In genomic region chr7:145665499-145666258, GRCh38 we compare ENCODE assay signal across 25 cellular contexts.
"Had no signal": no experiment of that assay in that cellular context is flagged by ENCODE, and none has a peak within 500 bp of the region (broad histone marks: within the 10 kb centered on the region; RNA-seq: fewer than 3 reads in every experiment).

No MANE protein-coding gene starts in this region.

- H3K27ac Mint-ChIP-seq: activated CD4-positive, alpha-beta memory T cell treated with anti-CD3 and anti-CD28 coated beads for 36 hours; activated CD4-positive, alpha-beta T cell treated with anti-CD3 and anti-CD28 coated beads, Interleukin-2, amount 10 ng/mL, durations not matched to agents 24 days and 14 days; activated naive CD4-positive, alpha-beta T cell treated with anti-CD3 and anti-CD28 coated beads for 36 hours; activated naive CD8-positive, alpha-beta T cell treated with anti-CD3 and anti-CD28 coated beads for 36 hours; activated T-helper 1 cell treated with anti-CD3 and anti-CD28 coated beads, Interleukin-12 subunit alpha, Interleukin-12 subunit beta, Interleukin-2, Interleukin-4 antibody, amounts not matched to agents 30 ng/mL and 10 ng/mL and 1 ng/mL, durations not matched to agents 14 hours and 24 hours and 36 hours; brain; dendritic cell treated with granulocyte-macrophage colony-stimulating factor and Interleukin-4, amounts not matched to agents 40 ng/mL and 50 ng/mL, for 4 days; naive thymus-derived CD8-positive, alpha-beta T cell; neural progenitor cell had no signal

- ATAC-seq: naive thymus-derived CD8-positive, alpha-beta T cell had no signal

- H3K9ac ChIP-seq: neural progenitor cell had no signal

- H3K27me3 Mint-ChIP-seq: activated CD4-positive, alpha-beta memory T cell treated with anti-CD3 and anti-CD28 coated beads for 36 hours; activated CD4-positive, alpha-beta T cell treated with anti-CD3 and anti-CD28 coated beads, Interleukin-2, amount 10 ng/mL, durations not matched to agents 24 days and 14 days; activated naive CD8-positive, alpha-beta T cell treated with anti-CD3 and anti-CD28 coated beads for 36 hours; brain; dendritic cell treated with granulocyte-macrophage colony-stimulating factor and Interleukin-4, amounts not matched to agents 40 ng/mL and 50 ng/mL, for 4 days; naive thymus-derived CD8-positive, alpha-beta T cell had no signal

- H3K4me3 ChIP-seq: ascending aorta, cardiac muscle cell, esophagus muscularis mucosa, heart right ventricle, neural progenitor cell, spleen, transverse colon had no signal

- H3K9me3 ChIP-seq: ascending aorta had no signal

- H3K27me3 ChIP-seq: ascending aorta, cardiac muscle cell, esophagus muscularis mucosa, heart right ventricle, neural progenitor cell, spleen, transverse colon had no signal

- H2AFZ ChIP-seq: neural progenitor cell had no signal

- H3K4me3 Mint-ChIP-seq: activated CD4-positive, alpha-beta memory T cell treated with anti-CD3 and anti-CD28 coated beads for 36 hours; activated CD4-positive, alpha-beta T cell treated with anti-CD3 and anti-CD28 coated beads, Interleukin-2, amount 10 ng/mL, durations not matched to agents 24 days and 14 days; activated naive CD4-positive, alpha-beta T cell treated with anti-CD3 and anti-CD28 coated beads for 36 hours; activated naive CD8-positive, alpha-beta T cell treated with anti-CD3 and anti-CD28 coated beads for 36 hours; activated T-helper 1 cell treated with anti-CD3 and anti-CD28 coated beads, Interleukin-12 subunit alpha, Interleukin-12 subunit beta, Interleukin-2, Interleukin-4 antibody, amounts not matched to agents 30 ng/mL and 10 ng/mL and 1 ng/mL, durations not matched to agents 14 hours and 24 hours and 36 hours; brain; dendritic cell treated with granulocyte-macrophage colony-stimulating factor and Interleukin-4, amounts not matched to agents 40 ng/mL and 50 ng/mL, for 4 days; naive thymus-derived CD8-positive, alpha-beta T cell; neural progenitor cell had no signal

- H3K36me3 ChIP-seq: ascending aorta, cardiac muscle cell, esophagus muscularis mucosa, heart right ventricle, neural progenitor cell, spleen, transverse colon had no signal

- H3K4me1 Mint-ChIP-seq: activated CD4-positive, alpha-beta T cell treated with anti-CD3 and anti-CD28 coated beads, Interleukin-2, amount 10 ng/mL, durations not matched to agents 24 days and 14 days; activated naive CD8-positive, alpha-beta T cell treated with anti-CD3 and anti-CD28 coated beads for 36 hours; brain; naive thymus-derived CD8-positive, alpha-beta T cell; neural progenitor cell had no signal

- H3K4me1 ChIP-seq: ascending aorta, esophagus muscularis mucosa, heart right ventricle, neural progenitor cell, spleen, transverse colon had no signal

- H3K4me2 ChIP-seq: neural progenitor cell had no signal

- H3K27ac ChIP-seq: ascending aorta, cardiac muscle cell, esophagus muscularis mucosa, neural progenitor cell, spleen, transverse colon had no signal

- H3K36me3 Mint-ChIP-seq: activated CD4-positive, alpha-beta memory T cell treated with anti-CD3 and anti-CD28 coated beads for 36 hours; brain; naive thymus-derived CD8-positive, alpha-beta T cell; neural progenitor cell had no signal

- DNase-seq: activated CD4-positive, alpha-beta memory T cell treated with anti-CD3 and anti-CD28 coated beads for 36 hours; activated CD4-positive, alpha-beta T cell treated with anti-CD3 and anti-CD28 coated beads, Interleukin-2, amount 10 ng/mL, durations not matched to agents 24 days and 14 days; activated CD4-positive, CD25-positive, alpha-beta regulatory T cell treated with anti-CD3 and anti-CD28 coated beads, Interleukin-2, amount 50 U/mL, for 72 hours; activated CD8-positive, alpha-beta memory T cell treated with anti-CD3 and anti-CD28 coated beads, Interleukin-2, amount 50 U/mL, for 4 hours; activated effector memory CD4-positive, alpha-beta T cell treated with anti-CD3 and anti-CD28 coated beads, Interleukin-2, amount 50 U/mL, for 16 hours; activated naive CD4-positive, alpha-beta T cell treated with anti-CD3 and anti-CD28 coated beads for 36 hours; activated naive CD8-positive, alpha-beta T cell treated with anti-CD3 and anti-CD28 coated beads for 36 hours; activated T-cell treated with anti-CD3 and anti-CD28 coated beads, Interleukin-2, amount 50 U/mL, for 1 hour; foreskin fibroblast; heart right ventricle; midbrain; naive thymus-derived CD8-positive, alpha-beta T cell; occipital lobe; right cardiac atrium; spleen; stimulated activated naive CD4-positive, alpha-beta T cell; T-helper 2 cell; transverse colon had no signal
